Comparison of ENCODE assay signal across 8 cellular contexts in genomic region chr15:65409284-65409631, GRCh38. TPM values are rescaled to one million over a fixed set of nuclear protein-coding genes. Genes with fewer than 3 reads are reported as not detected.
DNase-seq lines count a peak whose midpoint lies in the region; ATAC-seq and TF ChIP-seq lines count a peak whose summit lies in the region.
"Had no signal": no experiment of that assay in that cellular context is flagged by ENCODE, and none has a peak within 500 bp of the region (broad histone marks: within the 10 kb centered on the region; RNA-seq: fewer than 3 reads in every experiment).

No MANE protein-coding gene starts in this region.

- peak overlapping the region; percentile 90 for H3K27ac Mint-ChIP-seq in chondrocyte (ENCODE audit: unreplicated experiment)
- H3K27ac Mint-ChIP-seq: dendritic cell treated with granulocyte-macrophage colony-stimulating factor and Interleukin-4, amounts not matched to agents 40 ng/mL and 50 ng/mL, for 4 days had no signal

- H3K27ac ChIP-seq in skeletal muscle tissue (ENCODE audit: low read depth, low read length) = peak overlapping the region; percentile 75

- no peak for TF ChIP-seq CTCF in chondrocyte (IDR thresholded peaks at IDR 0.05)

- H3K4me1 Mint-ChIP-seq in chondrocyte (ENCODE audit: low read depth) = peaks cover 63% of the 10 kb centered on the region

- H3K4me3 ChIP-seq in MG63 (no peak overlapping the region), skeletal muscle tissue (ENCODE audit: low read length in 3 of 3) (no peak overlapping the region)

- no peak overlapping the region for H3K9ac ChIP-seq in skeletal muscle tissue (ENCODE audit: low read depth in 1 of 3, low read length in 3 of 3)

- H3K27me3 ChIP-seq in MG63 (no peaks in the 10 kb centered on the region), skeletal muscle tissue (ENCODE audit: control insufficient read depth in 3 of 3, insufficient read depth in 3 of 3, low read length in 3 of 3) (no peaks in the 10 kb centered on the region)

- no peaks in the 10 kb centered on the region for H3K9me3 Mint-ChIP-seq in chondrocyte (ENCODE audit: low read depth)
- H3K9me3 Mint-ChIP-seq: dendritic cell treated with granulocyte-macrophage colony-stimulating factor and Interleukin-4, amounts not matched to agents 40 ng/mL and 50 ng/mL, for 4 days had no signal

- H3K9me3 ChIP-seq in MG63 (no peaks in the 10 kb centered on the region), skeletal muscle tissue (ENCODE audit: control insufficient read depth in 3 of 3, low read length in 3 of 3) (no peaks in the 10 kb centered on the region)

- no peaks in the 10 kb centered on the region for H3K27me3 Mint-ChIP-seq in chondrocyte (ENCODE audit: low read depth)

- H3K4me1 ChIP-seq in skeletal muscle tissue (ENCODE audit: control insufficient read depth in 3 of 3, insufficient read depth in 3 of 3, low read length in 3 of 3) = peaks cover 33 to 66% (median 35%) of the 10 kb centered on the region in 3 donors

- H3K36me3 ChIP-seq in MG63 (no peaks in the 10 kb centered on the region), skeletal muscle tissue (ENCODE audit: control insufficient read depth in 3 of 3, insufficient read depth in 3 of 3, low read length in 3 of 3) (peaks cover 0 to 3% (median 0%) of the 10 kb centered on the region in 3 donors)

- no peak overlapping the region for H3K4me3 Mint-ChIP-seq in chondrocyte (ENCODE audit: unreplicated experiment)
- H3K4me3 Mint-ChIP-seq: dendritic cell treated with granulocyte-macrophage colony-stimulating factor and Interleukin-4, amounts not matched to agents 40 ng/mL and 50 ng/mL, for 4 days had no signal

- ATAC-seq in GM19023 (IDR thresholded peaks at IDR 0.05; ENCODE audit: unreplicated experiment) = peak; percentile 68
- ATAC-seq in HG03457 (IDR thresholded peaks at IDR 0.05; ENCODE audit: unreplicated experiment) = no peak
- ATAC-seq in GM21576 (IDR thresholded peaks at IDR 0.05; ENCODE audit: unreplicated experiment) = no peak

- peak; percentile 62 for DNase-seq in MG63
- DNase-seq in chondrocyte (ENCODE audit: low spot score) = peak; percentile 26
- no peak for DNase-seq in NCI-H2107 (lab: John Stamatoyannopoulos, UW)

- peaks cover 7% of the 10 kb centered on the region for H3K36me3 Mint-ChIP-seq in chondrocyte (ENCODE audit: low read depth)

RNA-seq across cellular contexts. Expression of gene IGDCC4, which starts 13.5 kb away (rescaled TPM):
- total RNA-seq in MG63 (2014; rRNA removed; shearing (Covaris generic); ENCODE audit: low replicate concordance) = 1.1 and 3.0 TPM in 2 replicates
- total RNA-seq in chondrocyte (41.4 to 48.6 TPM (median 47.2 TPM) in 3 replicates), skeletal muscle tissue (35.5 TPM)

RNA-seq across cellular contexts. Expression of gene IGDCC3, which starts 31.5 kb away (rescaled TPM):
- total RNA-seq in MG63 (2014; rRNA removed; shearing (Covaris generic); ENCODE audit: low replicate concordance) = not detected in 2 replicates
- total RNA-seq in chondrocyte = 0.13 to 0.31 TPM (median 0.27 TPM) in 3 replicates
- 1.0 TPM for total RNA-seq in skeletal muscle tissue
